10 cellular contexts compared by ENCODE assay signal in genomic region chr3:136186330-136186729, GRCh38. TPM values are rescaled to one million over a fixed set of nuclear protein-coding genes. Genes with fewer than 3 reads are reported as not detected.
DNase-seq lines count a peak whose midpoint lies in the region; ATAC-seq and TF ChIP-seq lines count a peak whose summit lies in the region.
"Had no signal": no experiment of that assay in that cellular context is flagged by ENCODE, and none has a peak within 500 bp of the region (broad histone marks: within the 10 kb centered on the region; RNA-seq: fewer than 3 reads in every experiment).

No MANE protein-coding gene starts in this region.

- TF ChIP-seq POLR2A in NB4 (IDR thresholded peaks at IDR 0.05; ENCODE audit: extremely low read depth, insufficient read length): no peak
- TF ChIP-seq POLR2A in transverse colon (IDR thresholded peaks at IDR 0.05): no peak

- H3K27ac ChIP-seq in heart right ventricle: peak overlapping the region in 1 of 10 donors; percentile 12
- peak overlapping the region; percentile 50 for H3K27ac ChIP-seq in epithelial cell of prostate
- H3K27ac ChIP-seq in transverse colon: peak overlapping the region in 3 of 4 donors; percentile 7 to 21 (median 16)

- H3K4me3 ChIP-seq in heart right ventricle (no peak overlapping the region), NB4 (ENCODE audit: low read depth, low read length) (no peak overlapping the region), transverse colon (no peak overlapping the region)

- H3K36me3 ChIP-seq in heart right ventricle (no peaks in the 10 kb centered on the region), transverse colon (no peaks in the 10 kb centered on the region)

- H3K27me3 ChIP-seq in heart right ventricle (no peaks in the 10 kb centered on the region), transverse colon (no peaks in the 10 kb centered on the region)

- H3K4me1 ChIP-seq in heart right ventricle (peaks cover 2 to 96% (median 74%) of the 10 kb centered on the region in 9 donors), transverse colon (peaks cover 44 to 91% (median 57%) of the 10 kb centered on the region in 4 donors)

- peak in 5 of 8 donors; percentile 37 to 61 (median 47) for ATAC-seq in heart right ventricle
- no peak for ATAC-seq in GM19324 (IDR thresholded peaks at IDR 0.05; ENCODE audit: low FRiP score, unreplicated experiment)

- WGBS in heart right ventricle, 2 donors: 56 to 66% methylated on average over 3 of the region's 3 CpGs
- 40 to 47% methylated on average over 1 to 3 of the region's 3 CpGs for WGBS in transverse colon (ENCODE audit: low coverage in 1 of 2), 2 donors

- in situ Hi-C loops in transverse colon (cut with MboI; ENCODE audit: low pct_ligation_motif_present in 1 of 4, low pct_unique_long_range_greater_than_20kb in 1 of 4, low sequenced_read_pairs in 3 of 4): no loop called here

- no peak for TF ChIP-seq CTCF in heart right ventricle (IDR thresholded peaks at IDR 0.05)
- TF ChIP-seq CTCF in NB4 (IDR thresholded peaks at IDR 0.05; ENCODE audit: low read depth, low read length): no peak
- no peak for TF ChIP-seq CTCF in transverse colon (IDR thresholded peaks at IDR 0.05)

- no peak for DNase-seq in heart right ventricle
- DNase-seq in cardiac septum (ENCODE audit: low spot score): no peak
- peak; percentile 31 for DNase-seq in NB4 (ENCODE audit: low read depth)
- DNase-seq in epithelial cell of prostate (ENCODE audit: low read depth, low spot score): no peak
- peak; percentile 62 for DNase-seq in transverse colon
- DNase-seq in hippocampal formation (lab: John Stamatoyannopoulos, UW): no peak
- no peak for DNase-seq in NCI-H2107 (lab: John Stamatoyannopoulos, UW)
- DNase-seq: GDM1; stimulated activated CD4-positive, alpha-beta T cell treated with anti-CD3 and anti-CD28 coated beads, Interleukin-12 subunit alpha, Interleukin-12 subunit beta, amount 100 ng/mL, for 4 hours had no signal

- no peaks in the 10 kb centered on the region for H3K9me3 ChIP-seq in heart right ventricle
- no peaks in the 10 kb centered on the region for H3K9me3 ChIP-seq in transverse colon

- no peak for TF ChIP-seq EP300 in transverse colon (IDR thresholded peaks at IDR 0.05; ENCODE audit: low read depth)

- intact Hi-C loops in heart right ventricle (cut with DNase I) (no loop called here), cardiac septum (cut with DNase I) (no loop called here), transverse colon (cut with DNase I; ENCODE audit: low total_unique reads) (no loop called here)

RNA-seq across cellular contexts. Expression of gene MSL2, which starts 9.8 kb away (rescaled TPM):
- total RNA-seq in heart right ventricle: 10 to 100 TPM; 16.5 to 25.2 (median 20.9) TPM
- 1 to 10 TPM; 3.8 TPM for polyA plus RNA-seq in heart right ventricle
- total RNA-seq in cardiac septum: 20.0 TPM
- total RNA-seq in transverse colon: 10 to 100 TPM; 18.2 to 42.7 (median 31.7) TPM

Comparison
In these comparisons a context has a peak if more than half of its experiments do, and no peak if none do; other contexts are left out.
1. DNase-seq: peak in NB4 (single experiment) and transverse colon (single experiment); none in heart right ventricle (0 of 2), cardiac septum (single experiment), epithelial cell of prostate (single experiment), hippocampal formation (0 of 2) and NCI-H2107 (single experiment).